ENCODE assay signal across 1 cellular context in genomic region chr4:52956691-52957090, GRCh38.
TF ChIP-seq lines count a peak whose summit lies in the region.

No MANE protein-coding gene starts in this region.

TF ChIP-seq in IMR-90, 13 proteins besides CTCF, POLR2A, EP300 and RAD21 (continued from another document):
- TF ChIP-seq MAZ (IDR thresholded peaks at IDR 0.05; ENCODE audit: borderline replicate concordance, low read depth, low read length) (no peak), FOS (IDR thresholded peaks at IDR 0.05; ENCODE audit: low read depth, low read length) (no peak), CHD1 (IDR thresholded peaks at IDR 0.05; ENCODE audit: low read depth, low read length) (no peak), RFX5 (IDR thresholded peaks at IDR 0.05; ENCODE audit: low read depth, low read length) (no peak), NFE2L2 (IDR thresholded peaks at IDR 0.05; ENCODE audit: low read depth, low read length) (no peak), MAFK (IDR thresholded peaks at IDR 0.05; ENCODE audit: low read depth, low read length) (no peak)
